16 cellular contexts compared by ENCODE assay signal in genomic region chr10:6781133-6781770, GRCh38.
A peak's percentile ranks its signal among the peaks of the same experiment; 100 is the strongest.
DNase-seq lines count a peak whose midpoint lies in the region; ATAC-seq and TF ChIP-seq lines count a peak whose summit lies in the region.
"Had no signal": no experiment of that assay in that cellular context is flagged by ENCODE, and none has a peak within 500 bp of the region (broad histone marks: within the 10 kb centered on the region; RNA-seq: fewer than 3 reads in every experiment).

No MANE protein-coding gene starts in this region.

- no TSS peak for BruUV-seq in mammary epithelial cell (replicated peaks; lab: Mats Ljungman, UMichigan)

- DNase-seq in GM13976 (ENCODE audit: low spot score), result peak; percentile 18
- peak; percentile 25 for DNase-seq in GM20000 (ENCODE audit: low spot score)
- DNase-seq in mammary epithelial cell, result no peak
- DNase-seq in upper lobe of left lung, result no peak
- DNase-seq in NAMALWA (ENCODE audit: low spot score), result no peak
- DNase-seq in NCI-H526 (lab: John Stamatoyannopoulos, UW), result no peak
- DNase-seq: activated CD4-positive, alpha-beta memory T cell treated with anti-CD3 and anti-CD28 coated beads, Interleukin-2, amount 10 ng/mL, durations not matched to agents 7 days and 5 days; activated effector memory CD4-positive, alpha-beta T cell treated with Interleukin-2 at 50 U/mL for 16 hours; DND-41; KBM-7; NCI-H187 treated with DMSO at 0.1 percent for 48 hours; NCI-H69; Right ventricle myocardium superior had no signal

- TF ChIP-seq EP300 in upper lobe of left lung (IDR thresholded peaks at IDR 0.05), result no peak

- H3K4me3 ChIP-seq in mammary epithelial cell (replicated peaks in 1 of 3; ENCODE audit: insufficient read depth in 1 of 3, low read depth in 2 of 3, low read length in 3 of 3) (peak overlapping the region in 1 of 3 experiments; percentile 19), upper lobe of left lung (no peak overlapping the region)

- in situ Hi-C loops in GM13976 (cut with MboI; ENCODE audit: low sequenced_read_pairs, unreplicated experiment) (no loop called here), mammary epithelial cell (cut with MboI; ENCODE audit: low sequenced_read_pairs in 2 of 2) (loop anchor here in 1 of 2 donors (10.0 kb wide), 1 partner anchor 56 kb away; no protein-coding TSS in a partner anchor)

- ATAC-seq in HG03066 (IDR thresholded peaks at IDR 0.05; ENCODE audit: low read depth, unreplicated experiment) (peak; percentile 50), SK-N-SH treated with all-trans-retinoic acid at 6 μM for 48 hours (no peak), upper lobe of left lung (ENCODE audit: low FRiP score in 2 of 2) (no peak)
- ATAC-seq: sciatic nerve had no signal

- H3K9me3 ChIP-seq in mammary epithelial cell (replicated peaks; ENCODE audit: insufficient read depth, low read length) (no peaks in the 10 kb centered on the region), upper lobe of left lung (no peaks in the 10 kb centered on the region)

- no peaks in the 10 kb centered on the region for H4K20me1 ChIP-seq in mammary epithelial cell (ENCODE audit: insufficient read depth, low read length)

- CTCF ChIA-PET in mammary epithelial cell (lab: Charles Lee; ENCODE audit: low non-redundant PET), result no interaction called here

- dilution Hi-C loops in mammary epithelial cell (cut with HindIII; ENCODE audit: low sequenced_read_pairs), result loop anchor here (5.0 kb wide), 1 partner anchor 54 kb away; no protein-coding TSS in a partner anchor

- no peak overlapping the region for H3K9ac ChIP-seq in mammary epithelial cell (ENCODE audit: insufficient read depth, low read length)

- intact Hi-C loops in mammary epithelial cell (cut with micrococcal nuclease), result no loop called here

- 77% methylated on average over 3 of the region's 3 CpGs for WGBS in mammary epithelial cell (ENCODE audit: low coverage, missing lambda C conversion rate)
- 39 to 53% methylated on average over 3 of the region's 3 CpGs for WGBS in upper lobe of left lung, 2 donors

- H3K36me3 ChIP-seq in mammary epithelial cell (ENCODE audit: insufficient read depth, low read length) (no peaks in the 10 kb centered on the region), upper lobe of left lung (no peaks in the 10 kb centered on the region)

- peak overlapping the region; percentile 44 for H3K4me2 ChIP-seq in mammary epithelial cell (ENCODE audit: insufficient read depth, low read depth, low read length)

- no peak overlapping the region for H2AFZ ChIP-seq in mammary epithelial cell (ENCODE audit: low read depth, low read length)

- H3K27me3 ChIP-seq in mammary epithelial cell (ENCODE audit: insufficient read depth, low read length) (no peaks in the 10 kb centered on the region), upper lobe of left lung (no peaks in the 10 kb centered on the region)

- no peak for TF ChIP-seq POLR2A in upper lobe of left lung (IDR thresholded peaks at IDR 0.05)

- TF ChIP-seq CTCF in GM13976 (IDR thresholded peaks at IDR 0.05; ENCODE audit: borderline replicate concordance, control extremely low read depth, extremely low read depth, insufficient read depth, missing control alignments) (no peak), GM20000 (IDR thresholded peaks at IDR 0.05; ENCODE audit: extremely low read depth, missing control alignments) (no peak), mammary epithelial cell (conservative IDR thresholded peaks at IDR 0.05 in 1 of 2, IDR thresholded peaks at IDR 0.05 in 1 of 2; ENCODE audit: extremely low read depth in 1 of 2, insufficient read depth in 1 of 2, low read depth in 1 of 2, low read length in 2 of 2) (no peak), upper lobe of left lung (IDR thresholded peaks at IDR 0.05) (no peak)

- peaks cover 10% of the 10 kb centered on the region for H3K79me2 ChIP-seq in mammary epithelial cell (ENCODE audit: insufficient read depth, low read length)

- no peak overlapping the region for H3K27ac ChIP-seq in mammary epithelial cell (ENCODE audit: insufficient read depth, low read depth, low read length)
- no peak overlapping the region for H3K27ac ChIP-seq in upper lobe of left lung

- H3K4me1 ChIP-seq in mammary epithelial cell (ENCODE audit: insufficient read depth, low read length) (peaks cover 39% of the 10 kb centered on the region), upper lobe of left lung (no peaks in the 10 kb centered on the region)

TF ChIP-seq in SK-N-SH treated with all-trans-retinoic acid at 6 μM for 48 hours, 23 proteins besides CTCF, POLR2A, EP300 and RAD21:
- TF ChIP-seq ZNF70 (CRISPR knock-in tag; IDR thresholded peaks at IDR 0.05), result no peak
- TF ChIP-seq TCF4 (CRISPR knock-in tag; IDR thresholded peaks at IDR 0.05; ENCODE audit: borderline replicate concordance), result no peak
- no peak for TF ChIP-seq ZC3H10 (CRISPR knock-in tag; IDR thresholded peaks at IDR 0.05)
- TF ChIP-seq, protein P1, sequence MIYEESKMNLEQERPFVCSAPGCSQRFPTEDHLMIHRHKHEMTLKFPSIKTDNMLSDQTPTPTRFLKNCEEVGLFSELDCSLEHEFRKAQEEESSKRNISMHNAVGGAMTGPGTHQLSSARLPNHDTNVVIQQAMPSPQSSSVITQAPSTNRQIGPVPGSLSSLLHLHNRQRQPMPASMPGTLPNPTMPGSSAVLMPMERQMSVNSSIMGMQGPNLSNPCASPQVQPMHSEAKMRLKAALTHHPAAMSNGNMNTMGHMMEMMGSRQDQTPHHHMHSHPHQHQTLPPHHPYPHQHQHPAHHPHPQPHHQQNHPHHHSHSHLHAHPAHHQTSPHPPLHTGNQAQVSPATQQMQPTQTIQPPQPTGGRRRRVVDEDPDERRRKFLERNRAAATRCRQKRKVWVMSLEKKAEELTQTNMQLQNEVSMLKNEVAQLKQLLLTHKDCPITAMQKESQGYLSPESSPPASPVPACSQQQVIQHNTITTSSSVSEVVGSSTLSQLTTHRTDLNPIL (CRISPR knock-in tag; IDR thresholded peaks at IDR 0.05; ENCODE audit: low read depth), result no peak
- TF ChIP-seq ESRRG (CRISPR knock-in tag; IDR thresholded peaks at IDR 0.05), result no peak
- no peak for TF ChIP-seq TOX (CRISPR knock-in tag; IDR thresholded peaks at IDR 0.05; ENCODE audit: borderline replicate concordance)
- TF ChIP-seq OSR1 (CRISPR knock-in tag; IDR thresholded peaks at IDR 0.05), result no peak

Comparison
In these comparisons a context has a peak if more than half of its experiments do, and no peak if none do; other contexts are left out.
1. DNase-seq: peak in GM13976 (single experiment) and GM20000 (single experiment); none in mammary epithelial cell (single experiment), upper lobe of left lung (0 of 2), NAMALWA (single experiment) and NCI-H526 (0 of 2).